Comparison of ENCODE assay signal across 8 cellular contexts in the genomic region with DNA sequence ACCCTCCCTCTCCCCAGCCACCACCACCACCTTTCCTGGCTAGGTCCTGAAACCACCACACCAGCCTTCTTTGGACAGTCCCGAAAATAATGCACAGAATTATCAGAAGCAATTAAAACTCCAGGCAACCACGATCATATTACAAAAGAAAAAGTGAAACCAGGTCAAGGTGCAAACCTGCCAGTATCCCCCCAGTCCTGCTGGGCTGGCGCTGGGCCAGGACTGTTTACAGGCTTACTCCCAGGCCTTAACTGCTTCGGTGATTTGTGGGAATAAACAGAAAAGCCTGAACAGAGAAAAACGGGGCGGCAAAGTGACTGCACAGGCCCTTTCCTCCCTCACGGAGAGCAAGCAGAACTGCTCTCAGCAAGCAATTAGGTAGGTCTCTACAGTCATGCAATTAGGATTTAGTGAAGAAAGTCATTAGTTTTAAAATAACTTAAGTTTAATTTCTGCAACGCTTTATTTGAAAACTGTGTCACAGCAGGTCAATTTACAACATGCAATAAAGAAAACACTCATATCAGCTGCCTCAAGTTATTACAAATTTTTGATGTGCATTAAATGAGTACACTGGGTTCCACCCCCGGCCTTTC. TPM values are rescaled to one million over a fixed set of nuclear protein-coding genes. Genes with fewer than 3 reads are reported as not detected.
DNase-seq lines count a peak whose midpoint lies in the region; ATAC-seq and TF ChIP-seq lines count a peak whose summit lies in the region.

No MANE protein-coding gene starts in this region.

- H3K27me3 Mint-ChIP-seq in CD4-positive, alpha-beta memory T cell: no peaks in the 10 kb centered on the region
- no peaks in the 10 kb centered on the region for H3K27me3 Mint-ChIP-seq in type B pancreatic cell

- ATAC-seq in HG02623 (IDR thresholded peaks at IDR 0.05; ENCODE audit: unreplicated experiment) (no peak), HG03571 (IDR thresholded peaks at IDR 0.05; ENCODE audit: unreplicated experiment) (no peak)

- H3K4me1 ChIP-seq in CD4-positive, alpha-beta memory T cell (ENCODE audit: insufficient read depth, low read length): peaks cover 30% of the 10 kb centered on the region
- H3K4me1 ChIP-seq in muscle layer of colon (ENCODE audit: insufficient read depth, low read length): peaks cover 53% of the 10 kb centered on the region

- peak overlapping the region; percentile 43 to 53 for H3K4me3 ChIP-seq in CD4-positive, alpha-beta memory T cell (ENCODE audit: low read length in 2 of 2)
- H3K4me3 ChIP-seq in WI38 (ENCODE audit: low read depth, low read length): peak overlapping the region; percentile 56
- peak overlapping the region; percentile 62 to 69 for H3K4me3 ChIP-seq in muscle layer of colon (ENCODE audit: low read depth in 1 of 2, low read length in 2 of 2)

- H3K9ac ChIP-seq in muscle layer of colon (ENCODE audit: low read length): peak overlapping the region; percentile 63

- H3K27ac Mint-ChIP-seq in CD4-positive, alpha-beta memory T cell: peak overlapping the region; percentile 94 to 98 (median 96)
- peak overlapping the region; percentile 92 for H3K27ac Mint-ChIP-seq in type B pancreatic cell

- peak; percentile 46 to 73 (median 54) for DNase-seq in CD4-positive, alpha-beta memory T cell
- DNase-seq in effector CD8-positive, alpha-beta T cell (lab: John Stamatoyannopoulos, UW): peak; percentile 37
- no peak for DNase-seq in type B pancreatic cell (ENCODE audit: extremely low spot score, unreplicated experiment)

- H3K9me3 ChIP-seq in CD4-positive, alpha-beta memory T cell (ENCODE audit: control insufficient read depth in 1 of 2, low read length in 2 of 2): no peaks in the 10 kb centered on the region
- H3K9me3 ChIP-seq in KOPT-K1 (ENCODE audit: insufficient read depth, low read length, poor library complexity, severe bottlenecking) (peaks cover 6% of the 10 kb centered on the region), muscle layer of colon (ENCODE audit: low read length) (no peaks in the 10 kb centered on the region)

- H3K36me3 Mint-ChIP-seq in CD4-positive, alpha-beta memory T cell: peaks cover 0 to 9% of the 10 kb centered on the region in 2 donors
- no peaks in the 10 kb centered on the region for H3K36me3 Mint-ChIP-seq in type B pancreatic cell

- H3K27me3 ChIP-seq in CD4-positive, alpha-beta memory T cell (ENCODE audit: insufficient read depth, low read length): no peaks in the 10 kb centered on the region
- H3K27me3 ChIP-seq in muscle layer of colon (ENCODE audit: control insufficient read depth in 1 of 2, insufficient read depth in 2 of 2, low read length in 2 of 2): no peaks in the 10 kb centered on the region

- CTCF ChIA-PET in CD4-positive, alpha-beta memory T cell (lab: Charles Lee; ENCODE audit: partially characterized antibody): interaction anchor here (3.6 to 3.8 kb wide), 2 partner anchors 132 to 256 kb away, joined by 13 to 34 read pairs; no protein-coding TSS in a partner anchor

- H3K4me1 Mint-ChIP-seq in CD4-positive, alpha-beta memory T cell: peaks cover 19 to 57% (median 38%) of the 10 kb centered on the region in 4 donors
- H3K4me1 Mint-ChIP-seq in type B pancreatic cell (ENCODE audit: unreplicated experiment): peaks cover 41% of the 10 kb centered on the region

- H3K36me3 ChIP-seq in CD4-positive, alpha-beta memory T cell (ENCODE audit: insufficient read depth, low read length): no peaks in the 10 kb centered on the region
- H3K36me3 ChIP-seq in KOPT-K1 (ENCODE audit: insufficient read depth, low read length) (peaks cover 7% of the 10 kb centered on the region; the same call in 1 of the 2 replicates), muscle layer of colon (ENCODE audit: insufficient read depth, low read length) (no peaks in the 10 kb centered on the region)

- TF ChIP-seq CTCF in WI38 (IDR thresholded peaks at IDR 0.05; ENCODE audit: low read depth, low read length) (no peak), type B pancreatic cell (conservative IDR thresholded peaks at IDR 0.05) (no peak)

- POLR2A ChIA-PET in CD4-positive, alpha-beta memory T cell (lab: Charles Lee; ENCODE audit: partially characterized antibody): interaction anchor here (0.7 to 4.0 kb wide), 5 partner anchors 19 to 165 kb away, joined by 3 to 27 read pairs (median 3); no protein-coding TSS in a partner anchor

- peak overlapping the region; percentile 91 to 98 (median 93) for H3K4me3 Mint-ChIP-seq in CD4-positive, alpha-beta memory T cell
- peak overlapping the region; percentile 94 for H3K4me3 Mint-ChIP-seq in type B pancreatic cell

- intact Hi-C loops in CD4-positive, alpha-beta memory T cell (cut with micrococcal nuclease): no loop called here

- peak overlapping the region; percentile 50 for H3K27ac ChIP-seq in CD4-positive, alpha-beta memory T cell (ENCODE audit: low read depth, low read length)
- H3K27ac ChIP-seq in KOPT-K1 (ENCODE audit: low read depth, low read length, poor library complexity, severe bottlenecking) (peak overlapping the region; percentile 85), muscle layer of colon (ENCODE audit: low read depth, low read length) (peak overlapping the region; percentile 91)

- no peaks in the 10 kb centered on the region for H3K9me3 Mint-ChIP-seq in CD4-positive, alpha-beta memory T cell
- H3K9me3 Mint-ChIP-seq in type B pancreatic cell: no peaks in the 10 kb centered on the region

RNA-seq across cellular contexts. Expression of a gene that starts 1.3 kb away (rescaled TPM):
- 10 to 100 TPM; 50.2 to 59.7 TPM for total RNA-seq in CD4-positive, alpha-beta memory T cell
- polyA plus RNA-seq in CD4-positive, alpha-beta memory T cell: 10 to 100 TPM in 1 of 2 donors, 1 to 10 TPM in 1; 1.4 to 10.6 TPM
- total RNA-seq in type B pancreatic cell (ENCODE audit: low replicate concordance): 24.0 and 39.0 TPM in 2 replicates
